In genomic region chr11:79437981-79438630, GRCh38 we compare ENCODE assay signal across 9 cellular contexts. TPM values are rescaled to one million over a fixed set of nuclear protein-coding genes. Genes with fewer than 3 reads are reported as not detected.
DNase-seq lines count a peak whose midpoint lies in the region; TF ChIP-seq lines count a peak whose summit lies in the region.
"Had no signal": no experiment of that assay in that cellular context is flagged by ENCODE, and none has a peak within 500 bp of the region (broad histone marks: within the 10 kb centered on the region; RNA-seq: fewer than 3 reads in every experiment).

No MANE protein-coding gene starts in this region.

- H3K4me3 ChIP-seq in WERI-Rb-1 (ENCODE audit: low read depth, low read length): peak overlapping the region; percentile 28
- H3K4me3 ChIP-seq in right atrium auricular region: peak overlapping the region; percentile 20 to 51
- H3K4me3 ChIP-seq in skeletal muscle satellite cell (ENCODE audit: low read length): peak overlapping the region; percentile 74
- H3K4me3 ChIP-seq: SK-N-MC had no signal

- H3K9ac ChIP-seq in skeletal muscle satellite cell (ENCODE audit: low read depth, low read length): peak overlapping the region; percentile 56

- H3K4me2 ChIP-seq in skeletal muscle satellite cell (ENCODE audit: low read length): peak overlapping the region; percentile 97

- no peak overlapping the region for H3K27ac ChIP-seq in WERI-Rb-1
- H3K27ac ChIP-seq in right atrium auricular region: peak overlapping the region; percentile 7 to 37
- H3K27ac ChIP-seq: SK-N-MC had no signal

- H3K27me3 ChIP-seq in WERI-Rb-1 (ENCODE audit: insufficient read depth, low read depth, severe bottlenecking) (peaks cover 96% of the 10 kb centered on the region), right atrium auricular region (peaks cover 5 to 26% of the 10 kb centered on the region in 2 donors), skeletal muscle satellite cell (ENCODE audit: control insufficient read depth, insufficient read depth, low read length) (no peaks in the 10 kb centered on the region)

- TF ChIP-seq CTCF in WERI-Rb-1 (IDR thresholded peaks at IDR 0.05; ENCODE audit: low read depth, low read length): no peak
- no peak for TF ChIP-seq CTCF in right atrium auricular region (IDR thresholded peaks at IDR 0.05)

- DNase-seq in NCI-H1105 treated with DMSO at 0.1 percent for 48 hours (lab: John Stamatoyannopoulos, UW) (peak; percentile 55), NCI-H1105 (lab: John Stamatoyannopoulos, UW) (no peak), WERI-Rb-1 (no peak), right atrium auricular region (ENCODE audit: low spot score) (no peak), epidermal melanocyte (ENCODE audit: insufficient read length, low spot score) (no peak), GDM1 (lab: John Stamatoyannopoulos, UW) (no peak), glomerular visceral epithelial cell (ENCODE audit: extremely low spot score) (no peak)

- peaks cover 0 to 50% of the 10 kb centered on the region in 2 donors for H3K4me1 ChIP-seq in right atrium auricular region
- peaks cover 36% of the 10 kb centered on the region for H3K4me1 ChIP-seq in skeletal muscle satellite cell (ENCODE audit: control insufficient read depth, insufficient read depth, low read length)

- H3K36me3 ChIP-seq in WERI-Rb-1: no peaks in the 10 kb centered on the region
- H3K36me3 ChIP-seq in right atrium auricular region: no peaks in the 10 kb centered on the region
- no peaks in the 10 kb centered on the region for H3K36me3 ChIP-seq in skeletal muscle satellite cell (ENCODE audit: insufficient read depth, low read length)

- H3K9me3 ChIP-seq in WERI-Rb-1 (ENCODE audit: severe bottlenecking) (no peaks in the 10 kb centered on the region), right atrium auricular region (peaks cover 0 to 4% of the 10 kb centered on the region in 2 donors), skeletal muscle satellite cell (replicated peaks; ENCODE audit: low read length) (no peaks in the 10 kb centered on the region)

RNA-seq across cellular contexts. Expression of gene TENM4, which starts 2.7 kb away (rescaled TPM):
- total RNA-seq in right atrium auricular region: under 1 TPM; 0.30 to 0.98 TPM
- 5.6 and 15.7 TPM in 2 replicates for total RNA-seq in skeletal muscle satellite cell (2012; rRNA removed)
